ENCODE assay signal across 7 cellular contexts in the genomic region with DNA sequence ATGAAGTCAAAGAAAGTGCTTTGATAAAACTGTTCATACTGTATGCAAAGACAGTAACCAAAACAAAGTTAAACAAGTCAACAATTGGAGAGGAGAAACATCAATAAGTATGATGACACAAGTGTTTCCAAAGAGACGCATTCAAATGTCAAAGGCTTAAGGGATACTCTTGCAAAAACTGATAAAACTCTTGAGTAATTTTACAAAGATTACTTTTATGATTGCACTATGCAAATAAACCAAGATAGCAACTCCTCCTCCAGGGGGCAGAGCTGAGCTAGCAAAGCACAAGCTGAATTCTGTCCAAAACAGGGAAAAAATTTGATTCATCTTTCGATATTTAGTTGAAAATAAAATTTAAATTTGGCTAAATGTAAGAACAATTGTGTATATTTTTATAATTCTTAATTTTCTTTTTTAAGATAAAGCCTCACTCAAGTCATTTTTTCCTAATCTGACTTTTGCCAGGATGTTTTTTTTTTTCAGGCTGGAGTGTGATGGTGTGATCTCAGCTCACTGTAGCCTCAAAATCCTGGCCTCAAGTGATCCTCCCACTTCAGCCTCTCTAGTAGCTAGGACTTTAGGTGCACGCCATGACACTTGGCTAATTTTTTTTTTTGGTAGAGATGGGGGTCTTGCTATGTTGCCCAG.
A peak's percentile ranks its signal among the peaks of the same experiment; 100 is the strongest.
DNase-seq lines count a peak whose midpoint lies in the region; TF ChIP-seq lines count a peak whose summit lies in the region.

No MANE protein-coding gene starts in this region.

- H3K36me3 ChIP-seq in GM23248 (ENCODE audit: low read depth) (no peaks in the 10 kb centered on the region), spleen (no peaks in the 10 kb centered on the region)

- no peak overlapping the region for H3K9ac ChIP-seq in GM23248

- peak; percentile 21 for DNase-seq in GF-D8 (lab: John Stamatoyannopoulos, UW)
- DNase-seq in GM23248 = peak; percentile 68
- DNase-seq in NCI-H526 treated with DMSO at 0.1 percent for 48 hours (lab: John Stamatoyannopoulos, UW) = peak; percentile 19
- peak; percentile 29 for DNase-seq in activated T-cell treated with anti-CD3 and anti-CD28 coated beads for 48 hours (ENCODE audit: low read depth)
- peak; percentile 7 for DNase-seq in germinal center (ENCODE audit: low spot score)
- no peak for DNase-seq in spleen
- DNase-seq in NCI-H1930 (lab: John Stamatoyannopoulos, UW) = no peak

- no peak overlapping the region for H2AFZ ChIP-seq in GM23248

- H3K9me3 ChIP-seq in GM23248 (ENCODE audit: low read depth) (no peaks in the 10 kb centered on the region), spleen (no peaks in the 10 kb centered on the region)

- H3F3A ChIP-seq in GM23248 (ENCODE audit: insufficient read depth) = no peaks in the 10 kb centered on the region

- no peaks in the 10 kb centered on the region for H3K79me2 ChIP-seq in GM23248 (ENCODE audit: insufficient read depth)

- in situ Hi-C loops in GM23248 (cut with MboI) = no loop called here

- intact Hi-C loops in spleen (cut with DNase I; ENCODE audit: low total_unique reads) = no loop called here

- H3K4me3 ChIP-seq in GM23248 (no peak overlapping the region), spleen (no peak overlapping the region)

- no peaks in the 10 kb centered on the region for H3K9me2 ChIP-seq in GM23248 (ENCODE audit: insufficient read depth)

- H3K4me2 ChIP-seq in GM23248 (ENCODE audit: unreplicated experiment) = no peak overlapping the region

- H3K4me1 ChIP-seq in GM23248 (ENCODE audit: insufficient read depth) (no peaks in the 10 kb centered on the region), spleen (peaks cover 0 to 6% (median 2%) of the 10 kb centered on the region in 6 donors)

- H3K27ac ChIP-seq in GM23248 (no peak overlapping the region), spleen (no peak overlapping the region)

- no peaks in the 10 kb centered on the region for H4K20me1 ChIP-seq in GM23248 (ENCODE audit: insufficient read depth)

- no peak for TF ChIP-seq POLR2A in spleen (IDR thresholded peaks at IDR 0.05)

- TF ChIP-seq CTCF in spleen (IDR thresholded peaks at IDR 0.05 in 8 of 11, conservative IDR thresholded peaks at IDR 0.05 in 3 of 11) = peak in 9 of 11 experiments; percentile 39 to 72 (median 62)

- H3K27me3 ChIP-seq in GM23248 (replicated peaks; ENCODE audit: insufficient read depth) (peaks cover 8% of the 10 kb centered on the region), spleen (replicated peaks in 1 of 7) (no peaks in the 10 kb centered on the region)

- 21 to 23% methylated on average over 3 of the region's 3 CpGs for WGBS in GM23248 (ENCODE audit: low coverage in 1 of 2, low lambda C conversion rate in 2 of 2, missing lambda C conversion rate in 2 of 2), 2 experiments
- WGBS in spleen, 5 donors = 38 to 68% (median 46%) methylated on average over 3 of the region's 3 CpGs

Comparison
In these comparisons a context has a peak if more than half of its experiments do, and no peak if none do; other contexts are left out.
1. DNase-seq: peak in GF-D8 (single experiment), GM23248 (single experiment), NCI-H526 treated with DMSO at 0.1 percent for 48 hours (single experiment), activated T-cell treated with anti-CD3 and anti-CD28 coated beads for 48 hours (single experiment) and germinal center (single experiment); none in spleen (single experiment) and NCI-H1930 (0 of 2).